15 cellular contexts compared by ENCODE assay signal in genomic region chr22:42324991-42325710, GRCh38. TPM values are rescaled to one million over a fixed set of nuclear protein-coding genes. Genes with fewer than 3 reads are reported as not detected.
DNase-seq lines count a peak whose midpoint lies in the region; ATAC-seq and TF ChIP-seq lines count a peak whose summit lies in the region.
"Had no signal": no experiment of that assay in that cellular context is flagged by ENCODE, and none has a peak within 500 bp of the region (broad histone marks: within the 10 kb centered on the region; RNA-seq: fewer than 3 reads in every experiment).

No MANE protein-coding gene starts in this region.

- H2AFZ ChIP-seq in MM.1S (ENCODE audit: low read length), result no peak overlapping the region

- H3F3A ChIP-seq in MM.1S (ENCODE audit: insufficient read depth, low read length), result no peaks in the 10 kb centered on the region

- H3K9ac ChIP-seq in endodermal cell (ENCODE audit: extremely low read depth, low read length, poor library complexity, severe bottlenecking) (no peak overlapping the region), MM.1S (ENCODE audit: low read length) (no peak overlapping the region)

- no peak overlapping the region for H3K27ac ChIP-seq in CD4-positive, alpha-beta T cell (ENCODE audit: low read depth, low read length)
- H3K27ac ChIP-seq in endodermal cell (ENCODE audit: low read depth, low read length) (no peak overlapping the region), MM.1S (ENCODE audit: low read length) (no peak overlapping the region)
- H3K27ac ChIP-seq: 22Rv1, heart left ventricle had no signal

- H3K27me3 Mint-ChIP-seq in CD4-positive, alpha-beta T cell, result no peaks in the 10 kb centered on the region
- H3K27me3 Mint-ChIP-seq in endodermal cell (ENCODE audit: insufficient read depth), result no peaks in the 10 kb centered on the region

- POLR2A ChIA-PET in CD4-positive, alpha-beta T cell (lab: Charles Lee), result interaction anchor here (0.9 to 1.5 kb wide), 4 partner anchors 10 to 38 kb away, joined by 3 to 8 read pairs (median 4); no protein-coding TSS in a partner anchor
- POLR2A ChIA-PET in HEK293T (lab: Yijun Ruan, JAX), result interaction anchor here (1.6 kb wide), 1 partner anchor 378 kb away, joined by 3 read pairs; the partner anchor contains the start of gene CENPM

- 68 to 69% methylated on average over 7 to 17 of the region's 17 CpGs for WGBS in endodermal cell (ENCODE audit: insufficient coverage in 1 of 2, insufficient read length in 1 of 2), 2 experiments

- no peaks in the 10 kb centered on the region for H3K36me3 ChIP-seq in endodermal cell (ENCODE audit: control insufficient read depth, insufficient read depth, low read length)
- H3K36me3 ChIP-seq in MM.1S (replicated peaks; ENCODE audit: insufficient read depth, low read length), result no peaks in the 10 kb centered on the region
- H3K36me3 ChIP-seq: heart left ventricle had no signal

- TF ChIP-seq CTCF in CD4-positive, alpha-beta T cell (IDR thresholded peaks at IDR 0.05), result no peak
- TF ChIP-seq CTCF in endodermal cell (conservative IDR thresholded peaks at IDR 0.05), result no peak
- TF ChIP-seq CTCF in MM.1S (IDR thresholded peaks at IDR 0.05; ENCODE audit: low read length), result no peak

- H3K27ac Mint-ChIP-seq in CD4-positive, alpha-beta T cell, result peak overlapping the region; percentile 65
- H3K27ac Mint-ChIP-seq in endodermal cell, result no peak overlapping the region

- H3K9me3 ChIP-seq in CD4-positive, alpha-beta T cell (ENCODE audit: control insufficient read depth, low read length), result no peaks in the 10 kb centered on the region
- H3K9me3 ChIP-seq in endodermal cell (ENCODE audit: control insufficient read depth, low read length) (no peaks in the 10 kb centered on the region), MM.1S (replicated peaks; ENCODE audit: insufficient read depth, low read length) (no peaks in the 10 kb centered on the region)
- H3K9me3 ChIP-seq: heart left ventricle had no signal

- no peaks in the 10 kb centered on the region for H3K27me3 ChIP-seq in CD4-positive, alpha-beta T cell (ENCODE audit: control insufficient read depth, insufficient read depth, low read length)
- H3K27me3 ChIP-seq in endodermal cell (ENCODE audit: control insufficient read depth, insufficient read depth, low read length, poor library complexity, severe bottlenecking), result no peaks in the 10 kb centered on the region
- peaks cover 56% of the 10 kb centered on the region for H3K27me3 ChIP-seq in MM.1S (replicated peaks; ENCODE audit: insufficient read depth, low read length)
- H3K27me3 ChIP-seq: heart left ventricle had no signal

- H3K4me2 ChIP-seq in MM.1S (ENCODE audit: low read depth, low read length), result no peak overlapping the region

- ATAC-seq in CD4-positive, alpha-beta T cell (ENCODE audit: poor library complexity), result peak; percentile 57
- ATAC-seq in GM21423 (IDR thresholded peaks at IDR 0.05; ENCODE audit: unreplicated experiment), result no peak
- ATAC-seq: GM12878 had no signal

- H3K9me3 Mint-ChIP-seq in CD4-positive, alpha-beta T cell, result no peaks in the 10 kb centered on the region
- H3K9me3 Mint-ChIP-seq in endodermal cell, result no peaks in the 10 kb centered on the region

- CTCF ChIA-PET in CD4-positive, alpha-beta T cell (lab: Charles Lee), result no interaction called here
- CTCF ChIA-PET in HEK293T (lab: Yijun Ruan, JAX), result no interaction called here

- DNase-seq in DMS 273 (lab: John Stamatoyannopoulos, UW; ENCODE audit: unreplicated experiment) (peak; percentile 28), DMS 273 treated with DMSO at 0.1 percent for 48 hours (lab: John Stamatoyannopoulos, UW) (no peak), NCI-H2171 treated with DMSO at 0.1 percent for 48 hours (lab: John Stamatoyannopoulos, UW) (peak; percentile 78), endodermal cell (peak; percentile 76), HEK293T (ENCODE audit: extremely low spot score) (no peak), MM.1S (no peak)
- no peak for DNase-seq in CD4-positive, alpha-beta T cell
- DNase-seq: heart left ventricle; stimulated activated CD4-positive, alpha-beta T cell treated with anti-CD3 and anti-CD28 coated beads, Interleukin-1b, Interleukin-23, amount 100 ng/mL, for 48 hours; stimulated activated naive CD4-positive, alpha-beta T cell treated with Interleukin-2 at 50 U/mL for 16 hours had no signal

- H3K36me3 Mint-ChIP-seq in CD4-positive, alpha-beta T cell (ENCODE audit: low read depth), result no peaks in the 10 kb centered on the region
- peaks cover 6% of the 10 kb centered on the region for H3K36me3 Mint-ChIP-seq in endodermal cell (ENCODE audit: low read depth)
- H3K36me3 Mint-ChIP-seq: memory B cell had no signal

- no peaks in the 10 kb centered on the region for H3K9me2 ChIP-seq in MM.1S (replicated peaks; ENCODE audit: insufficient read depth, low read length)

- H4K20me1 ChIP-seq in MM.1S (ENCODE audit: insufficient read depth, low read length), result no peaks in the 10 kb centered on the region

- H3K4me1 ChIP-seq in endodermal cell (ENCODE audit: control insufficient read depth, insufficient read depth, low read length) (no peaks in the 10 kb centered on the region), MM.1S (ENCODE audit: low read length) (peaks cover 6% of the 10 kb centered on the region; the same call in 1 of the 2 replicates)

- intact Hi-C loops in CD4-positive, alpha-beta T cell (cut with DNase I, micrococcal nuclease), result no loop called here

- H3K79me2 ChIP-seq in MM.1S (ENCODE audit: low read length), result no peaks in the 10 kb centered on the region

- peaks cover 50% of the 10 kb centered on the region for H3K4me1 Mint-ChIP-seq in CD4-positive, alpha-beta T cell (ENCODE audit: low read depth)
- peaks cover 21% of the 10 kb centered on the region for H3K4me1 Mint-ChIP-seq in endodermal cell

- H3K4me3 ChIP-seq in endodermal cell (ENCODE audit: low read length) (no peak overlapping the region), MM.1S (ENCODE audit: low read length) (no peak overlapping the region)
- H3K4me3 ChIP-seq: GM12878, heart left ventricle had no signal

- peak overlapping the region; percentile 30 for H3K4me3 Mint-ChIP-seq in CD4-positive, alpha-beta T cell
- H3K4me3 Mint-ChIP-seq in endodermal cell, result no peak overlapping the region
- H3K4me3 Mint-ChIP-seq: memory B cell; T-helper 1 cell treated with Interleukin-12 subunit alpha and Interleukin-12 subunit beta and Interleukin-4 antibody, amounts not matched to agents 30 μg/mL and 1 μg/mL, for 36 hours had no signal

TF ChIP-seq in HEK293T, 16 proteins besides CTCF, POLR2A, EP300 and RAD21:
- TF ChIP-seq LEF1 (IDR thresholded peaks at IDR 0.05; ENCODE audit: borderline replicate concordance) (no peak), CTBP1 (IDR thresholded peaks at IDR 0.05; ENCODE audit: borderline replicate concordance) (no peak), ELF4 (IDR thresholded peaks at IDR 0.05) (no peak), SUZ12 (IDR thresholded peaks at IDR 0.05) (no peak), FOXM1 (IDR thresholded peaks at IDR 0.05; ENCODE audit: borderline replicate concordance) (no peak), TARDBP (IDR thresholded peaks at IDR 0.05) (no peak), SP1 (IDR thresholded peaks at IDR 0.05) (no peak), ZNF384 (IDR thresholded peaks at IDR 0.05) (no peak), ARNT (IDR thresholded peaks at IDR 0.05) (no peak), FOXA1 (IDR thresholded peaks at IDR 0.05) (no peak), HDGF (IDR thresholded peaks at IDR 0.05; ENCODE audit: borderline replicate concordance) (no peak)
- TF ChIP-seq, protein P1, sequence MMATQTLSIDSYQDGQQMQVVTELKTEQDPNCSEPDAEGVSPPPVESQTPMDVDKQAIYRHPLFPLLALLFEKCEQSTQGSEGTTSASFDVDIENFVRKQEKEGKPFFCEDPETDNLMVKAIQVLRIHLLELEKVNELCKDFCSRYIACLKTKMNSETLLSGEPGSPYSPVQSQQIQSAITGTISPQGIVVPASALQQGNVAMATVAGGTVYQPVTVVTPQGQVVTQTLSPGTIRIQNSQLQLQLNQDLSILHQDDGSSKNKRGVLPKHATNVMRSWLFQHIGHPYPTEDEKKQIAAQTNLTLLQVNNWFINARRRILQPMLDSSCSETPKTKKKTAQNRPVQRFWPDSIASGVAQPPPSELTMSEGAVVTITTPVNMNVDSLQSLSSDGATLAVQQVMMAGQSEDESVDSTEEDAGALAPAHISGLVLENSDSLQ (IDR thresholded peaks at IDR 0.05), result no peak

RNA-seq across cellular contexts. Expression of gene TCF20, which starts 54.7 kb away (rescaled TPM):
- 10 to 100 TPM; 61.6 to 64.1 TPM for total RNA-seq in CD4-positive, alpha-beta T cell
- 100 to 1,000 TPM; 113 to 134 TPM for total RNA-seq in endodermal cell
- polyA plus RNA-seq in endodermal cell (2013, experiment 1 of 2), result 27.9 TPM
- polyA plus RNA-seq in endodermal cell (2013, experiment 2 of 2), result 31.8 TPM

Comparison
In these comparisons a context has a peak if more than half of its experiments do, and no peak if none do; other contexts are left out.
1. DNase-seq: peak in DMS 273 (single experiment), NCI-H2171 treated with DMSO at 0.1 percent for 48 hours (single experiment) and endodermal cell (single experiment); none in DMS 273 treated with DMSO at 0.1 percent for 48 hours (single experiment), CD4-positive, alpha-beta T cell (0 of 10), HEK293T (single experiment) and MM.1S (single experiment).